Comparison of ENCODE assay signal across 8 cellular contexts in the genomic region with DNA sequence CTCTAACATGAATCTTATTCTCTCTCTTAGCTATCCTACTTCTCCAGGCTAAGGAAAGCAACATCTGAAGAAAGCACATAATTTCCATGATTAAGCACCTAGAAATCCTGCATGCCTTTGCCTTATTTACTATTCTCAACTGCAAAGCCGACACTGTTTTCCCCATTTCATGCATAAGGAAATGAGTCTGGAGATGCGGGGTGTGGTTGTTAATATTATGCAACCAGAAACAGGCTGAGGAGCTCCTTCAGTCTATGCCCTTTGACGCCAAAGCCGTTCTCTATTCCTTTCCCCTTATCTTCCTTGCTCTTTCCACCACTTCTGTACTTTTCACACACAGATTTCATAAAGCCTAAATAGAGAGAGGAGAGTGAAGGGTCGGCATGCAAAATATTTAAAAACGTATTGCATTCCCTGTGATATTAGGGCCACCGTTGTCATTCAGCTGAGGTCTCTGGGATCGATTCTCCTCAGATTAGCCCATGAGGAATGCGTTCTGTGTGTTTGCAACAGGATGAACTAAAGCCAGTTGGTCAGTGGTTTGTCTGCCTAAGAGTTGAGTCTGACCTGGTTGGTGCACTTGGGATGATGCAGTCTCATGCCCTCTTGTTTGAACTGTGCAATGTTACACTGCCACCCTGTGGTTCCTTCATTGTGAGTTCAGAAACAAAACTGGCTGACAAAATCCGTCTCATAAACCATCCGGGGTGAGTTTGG. TPM values are rescaled to one million over a fixed set of nuclear protein-coding genes. Genes with fewer than 3 reads are reported as not detected.
DNase-seq lines count a peak whose midpoint lies in the region; ATAC-seq and TF ChIP-seq lines count a peak whose summit lies in the region.

No MANE protein-coding gene starts in this region.

- TF ChIP-seq POLR2A in heart left ventricle (IDR thresholded peaks at IDR 0.05): no peak

- no peak overlapping the region for H3K4me3 ChIP-seq in HEK293 (ENCODE audit: low read depth, low read length)
- H3K4me3 ChIP-seq in SK-N-MC: no peak overlapping the region
- no peak overlapping the region for H3K4me3 ChIP-seq in heart left ventricle

- no peaks in the 10 kb centered on the region for H3K9me3 ChIP-seq in HEK293 (ENCODE audit: control insufficient read depth, insufficient read depth, low read depth, low read length)
- H3K9me3 ChIP-seq in SK-N-MC (ENCODE audit: low read depth, low read length): no peaks in the 10 kb centered on the region
- peaks cover 0 to 3% (median 0%) of the 10 kb centered on the region in 12 donors for H3K9me3 ChIP-seq in heart left ventricle

- peak; percentile 85 for TF ChIP-seq CTCF in HEK293 (tag by site-specific recombination; IDR thresholded peaks at IDR 0.05)
- TF ChIP-seq CTCF in heart left ventricle (IDR thresholded peaks at IDR 0.05): peak; percentile 48 to 79 (median 69)

- H3K36me3 ChIP-seq in HEK293 (ENCODE audit: control insufficient read depth in 2 of 2, insufficient read depth in 1 of 2, low read length in 2 of 2) (no peaks in the 10 kb centered on the region), SK-N-MC (ENCODE audit: insufficient read depth, low read length) (no peaks in the 10 kb centered on the region), heart left ventricle (no peaks in the 10 kb centered on the region)

- intact Hi-C loops in heart left ventricle (cut with DNase I): loop anchor here (1.0 to 10.0 kb wide), 8 partner anchors 1267 to 1292 kb away; no protein-coding TSS in a partner anchor

- ATAC-seq in heart left ventricle: peak; percentile 86 to 93 (median 91)
- ATAC-seq in HG03025 (IDR thresholded peaks at IDR 0.05; ENCODE audit: low FRiP score, unreplicated experiment): no peak

- H3K4me1 ChIP-seq in HEK293 (ENCODE audit: control insufficient read depth, insufficient read depth, low read length) (no peaks in the 10 kb centered on the region), heart left ventricle (peaks cover 0 to 11% (median 0%) of the 10 kb centered on the region in 12 donors)

- 37 to 44% (median 38%) methylated on average over 11 of the region's 11 CpGs for WGBS in heart left ventricle, 4 donors

- POLR2A ChIA-PET in HEK293 (lab: Yijun Ruan, JAX): no interaction called here

- peak; percentile 67 for DNase-seq in GM04504 (ENCODE audit: low read depth)
- peak; percentile 85 for DNase-seq in NAMALWA (ENCODE audit: low spot score)
- peak; percentile 37 for DNase-seq in SK-N-MC (ENCODE audit: low read depth, low spot score)
- peak; percentile 14 for DNase-seq in activated naive CD8-positive, alpha-beta T cell treated with anti-CD3 and anti-CD28 coated beads, Interleukin-2, amount 50 U/mL, for 16 hours (ENCODE audit: low read depth, low spot score)
- DNase-seq in heart left ventricle: peak in 4 of 5 donors; percentile 33 to 58 (median 44)
- DNase-seq in renal cortical epithelial cell (ENCODE audit: low read depth): peak; percentile 88

- CTCF ChIA-PET in HEK293 (lab: Yijun Ruan, JAX): interaction anchor here (0.6 to 3.3 kb wide), 24 partner anchors 9 to 1452 kb away, joined by 3 to 16 read pairs (median 3); no protein-coding TSS in a partner anchor

- no peaks in the 10 kb centered on the region for H3K27me3 ChIP-seq in heart left ventricle

- H3K9ac ChIP-seq in SK-N-MC (ENCODE audit: insufficient read length): no peak overlapping the region

- H3K27ac ChIP-seq in HEK293 (ENCODE audit: extremely low read depth, low read depth, low read length): no peak overlapping the region
- no peak overlapping the region for H3K27ac ChIP-seq in SK-N-MC
- H3K27ac ChIP-seq in heart left ventricle: no peak overlapping the region

TF ChIP-seq in HEK293, 187 proteins besides CTCF, POLR2A, EP300 and RAD21:
- TF ChIP-seq KLF16 (tag by site-specific recombination; IDR thresholded peaks at IDR 0.05): no peak
- no peak for TF ChIP-seq ZNF23 (tag by site-specific recombination; IDR thresholded peaks at IDR 0.05; ENCODE audit: borderline replicate concordance)
- no peak for TF ChIP-seq ZNF776 (tag by site-specific recombination; IDR thresholded peaks at IDR 0.05; ENCODE audit: borderline replicate concordance)
- peak; percentile 90 for TF ChIP-seq ZNF654 (tag by site-specific recombination; IDR thresholded peaks at IDR 0.05; ENCODE audit: low read depth)
- no peak for TF ChIP-seq ZFHX2 (tag by site-specific recombination; conservative IDR thresholded peaks at IDR 0.05)

RNA-seq across cellular contexts. Expression of gene PLEKHG7, which starts 53.1 kb away (rescaled TPM):
- total RNA-seq in heart left ventricle (under 1 TPM in 1 of 9 donors, not detected in 8; 0.08 TPM), renal cortical epithelial cell (0.10 and 0.17 TPM in 2 replicates)
- not detected for polyA plus RNA-seq in heart left ventricle

Comparison
In these comparisons a context has a peak if more than half of its experiments do, and no peak if none do; other contexts are left out.
1. DNase-seq: peak in every context shown above with its lines; median percentile 88 in renal cortical epithelial cell; 85 in NAMALWA; 67 in GM04504; 44 in heart left ventricle; 37 in SK-N-MC; 14 in activated naive CD8-positive, alpha-beta T cell treated with anti-CD3 and anti-CD28 coated beads, Interleukin-2, amount 50 U/mL, for 16 hours.